ENCODE assay signal across 25 cellular contexts in genomic region chr16:50901062-50901461, GRCh38.
DNase-seq lines count a peak whose midpoint lies in the region; ATAC-seq, FAIRE-seq and TF ChIP-seq lines count a peak whose summit lies in the region.
"Had no signal": no experiment of that assay in that cellular context is flagged by ENCODE, and none has a peak within 500 bp of the region (broad histone marks: within the 10 kb centered on the region; RNA-seq: fewer than 3 reads in every experiment).

No MANE protein-coding gene starts in this region.

- H3K4me1 Mint-ChIP-seq in endodermal cell, result no peaks in the 10 kb centered on the region
- H3K4me1 Mint-ChIP-seq: CD8-positive, alpha-beta memory T cell had no signal

- no peak overlapping the region for H3K27ac Mint-ChIP-seq in endodermal cell
- H3K27ac Mint-ChIP-seq: CD8-positive, alpha-beta memory T cell had no signal

- H3K9ac ChIP-seq in HCT116 (ENCODE audit: low read length) (no peak overlapping the region), kidney (ENCODE audit: low read length in 2 of 2) (no peak overlapping the region), endodermal cell (ENCODE audit: extremely low read depth, low read length, poor library complexity, severe bottlenecking) (no peak overlapping the region)

- 89 to 100% methylated on average over 1 to 2 of the region's 2 CpGs for WGBS in endodermal cell (ENCODE audit: insufficient coverage in 1 of 2, insufficient read length in 1 of 2), 2 experiments

- TF ChIP-seq POLR2A in HCT116 (IDR thresholded peaks at IDR 0.05; ENCODE audit: borderline replicate concordance, extremely low read depth, insufficient read depth, insufficient read length) (no peak), NB4 (IDR thresholded peaks at IDR 0.05; ENCODE audit: extremely low read depth, insufficient read length) (no peak)

- no peak for FAIRE-seq in kidney (lab: Jason Lieb, UNC)
- FAIRE-seq: A204.1, G401.6, GM19239 had no signal

- peaks cover 2% of the 10 kb centered on the region for H3K9me3 Mint-ChIP-seq in endodermal cell

- H3K36me3 Mint-ChIP-seq in endodermal cell (ENCODE audit: low read depth), result no peaks in the 10 kb centered on the region
- H3K36me3 Mint-ChIP-seq: CD8-positive, alpha-beta memory T cell had no signal

- RAD21 ChIA-PET in HCT116 (lab: Charles Lee; ENCODE audit: low non-redundant PET in 1 of 2, low total read pairs in 2 of 2, uncharacterized antibody in 2 of 2, unreplicated experiment in 2 of 2), result no interaction called here

- DNase-seq in HCT116 (ENCODE audit: low read depth, low spot score), result no peak
- peak; percentile 68 for DNase-seq in NB4 (ENCODE audit: low read depth)
- peak; percentile 18 for DNase-seq in RPMI7951 (ENCODE audit: low read depth)
- DNase-seq in kidney, result peak; percentile 12
- DNase-seq in Right ventricle myocardium inferior (ENCODE audit: missing footprints), result no peak
- DNase-seq in activated T-cell treated with anti-CD3 and anti-CD28 coated beads, Interleukin-2, amount 50 U/mL, for 1 hour, result no peak
- DNase-seq in endodermal cell, result no peak
- DNase-seq: Calu3; CD8-positive, alpha-beta memory T cell; DMS153; MM.1S; NCI-H1694; NCI-H2081; NCI-H2171; NCI-H345; NCI-H524; NCI-H82; Peyer's patch; SW 1271 had no signal

- no TSS peak for BruUV-seq in HCT116 (replicated peaks; lab: Mats Ljungman, UMichigan)

- no peaks in the 10 kb centered on the region for H3K27me3 Mint-ChIP-seq in endodermal cell (ENCODE audit: insufficient read depth)

- no peak overlapping the region for H2AFZ ChIP-seq in HCT116 (ENCODE audit: low read depth, low read length, poor library complexity, severe bottlenecking)

- H3K9me3 ChIP-seq in HCT116 (ENCODE audit: control insufficient read depth in 1 of 2, insufficient read depth in 1 of 2, low read depth in 1 of 2, low read length in 2 of 2) (no peaks in the 10 kb centered on the region), kidney (ENCODE audit: control insufficient read depth in 1 of 2, low read length in 2 of 2) (peaks cover 0 to 5% of the 10 kb centered on the region in 2 donors), endodermal cell (ENCODE audit: control insufficient read depth, low read length) (no peaks in the 10 kb centered on the region)
- H3K9me3 ChIP-seq: Peyer's patch had no signal

- H3K4me1 ChIP-seq in HCT116 (ENCODE audit: control insufficient read depth in 1 of 2, insufficient read depth in 2 of 2, low read length in 2 of 2) (no peaks in the 10 kb centered on the region), kidney (ENCODE audit: control insufficient read depth in 1 of 2, insufficient read depth in 1 of 2, low read depth in 1 of 2, low read length in 2 of 2) (no peaks in the 10 kb centered on the region), endodermal cell (ENCODE audit: control insufficient read depth, insufficient read depth, low read length) (no peaks in the 10 kb centered on the region)
- H3K4me1 ChIP-seq: Peyer's patch had no signal

- H3K27ac ChIP-seq in HCT116 (ENCODE audit: low read depth, low read length) (no peak overlapping the region), kidney (ENCODE audit: low read depth in 2 of 2, low read length in 2 of 2) (no peak overlapping the region), endodermal cell (ENCODE audit: low read depth, low read length) (no peak overlapping the region)
- H3K27ac ChIP-seq: C4-2B, Peyer's patch, SJSA1 had no signal

- H3K4me3 ChIP-seq in HCT116 (replicated peaks in 1 of 2; ENCODE audit: low read depth in 1 of 2, low read length in 2 of 2), result no peak overlapping the region
- H3K4me3 ChIP-seq in NB4 (ENCODE audit: low read depth, low read length), result no peak overlapping the region
- no peak overlapping the region for H3K4me3 ChIP-seq in kidney (ENCODE audit: low read length in 2 of 2)
- no peak overlapping the region for H3K4me3 ChIP-seq in endodermal cell (ENCODE audit: low read length)
- H3K4me3 ChIP-seq: Peyer's patch, SJSA1 had no signal

- H3K79me2 ChIP-seq in HCT116 (ENCODE audit: insufficient read depth, low read length), result no peaks in the 10 kb centered on the region

- no peaks in the 10 kb centered on the region for H3K36me3 ChIP-seq in HCT116 (ENCODE audit: control insufficient read depth in 1 of 2, insufficient read depth in 2 of 2, low read length in 2 of 2)
- H3K36me3 ChIP-seq in kidney (ENCODE audit: control insufficient read depth in 1 of 2, insufficient read depth in 2 of 2, low read length in 2 of 2), result no peaks in the 10 kb centered on the region
- H3K36me3 ChIP-seq in endodermal cell (ENCODE audit: control insufficient read depth, insufficient read depth, low read length), result no peaks in the 10 kb centered on the region
- H3K36me3 ChIP-seq: Peyer's patch, SJSA1 had no signal

- CTCF ChIA-PET in HCT116 (lab: Charles Lee), result no interaction called here

- H3K9me2 ChIP-seq in HCT116 (ENCODE audit: insufficient read depth), result no peaks in the 10 kb centered on the region

- H3K27me3 ChIP-seq in HCT116 (ENCODE audit: insufficient read depth, low read length) (peaks cover 21% of the 10 kb centered on the region), endodermal cell (ENCODE audit: control insufficient read depth, insufficient read depth, low read length, poor library complexity, severe bottlenecking) (no peaks in the 10 kb centered on the region)
- H3K27me3 ChIP-seq: Peyer's patch, SJSA1 had no signal

- no peaks in the 10 kb centered on the region for H4K20me1 ChIP-seq in HCT116 (ENCODE audit: insufficient read depth)

- no peak for TF ChIP-seq CTCF in HCT116 (IDR thresholded peaks at IDR 0.05 in 2 of 3, conservative IDR thresholded peaks at IDR 0.05 in 1 of 3; ENCODE audit: borderline replicate concordance in 1 of 3, insufficient read depth in 1 of 3, low read depth in 2 of 3, low read length in 2 of 3)
- TF ChIP-seq CTCF in NB4 (IDR thresholded peaks at IDR 0.05; ENCODE audit: low read depth, low read length), result no peak
- no peak for TF ChIP-seq CTCF in kidney (IDR thresholded peaks at IDR 0.05; ENCODE audit: borderline replicate concordance, extremely low read depth, insufficient read depth)
- no peak for TF ChIP-seq CTCF in endodermal cell (conservative IDR thresholded peaks at IDR 0.05)

- H3K4me2 ChIP-seq in HCT116 (ENCODE audit: low read length), result no peak overlapping the region

- POLR2A ChIA-PET in HCT116 (lab: Charles Lee), result no interaction called here

- peak; percentile 36; the same call in 1 of the 2 replicates for ATAC-seq in HCT116
- ATAC-seq in Right ventricle myocardium inferior, result no peak
- ATAC-seq in GM18861 (IDR thresholded peaks at IDR 0.05; ENCODE audit: unreplicated experiment), result no peak

- intact Hi-C loops in HCT116 (cut with micrococcal nuclease), result no loop called here
- intact Hi-C loops in kidney (cut with DNase I), result no loop called here
- intact Hi-C loops in Right ventricle myocardium inferior (cut with DNase I), result no loop called here

- H3K4me3 Mint-ChIP-seq in endodermal cell, result no peak overlapping the region
- H3K4me3 Mint-ChIP-seq: CD8-positive, alpha-beta memory T cell had no signal

- no peak for TF ChIP-seq RAD21 in HCT116 (IDR thresholded peaks at IDR 0.05; ENCODE audit: low read depth)

TF ChIP-seq in HCT116, 20 proteins besides CTCF, POLR2A, EP300 and RAD21:
- TF ChIP-seq CEBPB (IDR thresholded peaks at IDR 0.05; ENCODE audit: low read depth) (no peak), SP1 (IDR thresholded peaks at IDR 0.05; ENCODE audit: low read depth) (no peak), ZBTB33 (IDR thresholded peaks at IDR 0.05; ENCODE audit: extremely low read depth, insufficient replicate concordance, low read length) (no peak), ATF3 (IDR thresholded peaks at IDR 0.05) (no peak), ZFX (IDR thresholded peaks at IDR 0.05) (no peak)

Comparison
In these comparisons a context has a peak if more than half of its experiments do, and no peak if none do; other contexts are left out.
1. DNase-seq: peak in NB4 (single experiment), RPMI7951 (single experiment) and kidney (single experiment); none in HCT116 (single experiment), Right ventricle myocardium inferior (single experiment), activated T-cell treated with anti-CD3 and anti-CD28 coated beads, Interleukin-2, amount 50 U/mL, for 1 hour (single experiment) and endodermal cell (single experiment).